ENCODE assay signal across 9 cellular contexts in genomic region chr19:4327252-4327876, GRCh38. TPM values are rescaled to one million over a fixed set of nuclear protein-coding genes. Genes with fewer than 3 reads are reported as not detected.
A peak's percentile ranks its signal among the peaks of the same experiment; 100 is the strongest.
DNase-seq lines count a peak whose midpoint lies in the region; ATAC-seq and TF ChIP-seq lines count a peak whose summit lies in the region.
"Had no signal": no experiment of that assay in that cellular context is flagged by ENCODE, and none has a peak within 500 bp of the region (broad histone marks: within the 10 kb centered on the region; RNA-seq: fewer than 3 reads in every experiment).

No MANE protein-coding gene starts in this region.

- DNase-seq in Peyer's patch, result peak in 2 of 3 donors; percentile 69 to 87
- peak; percentile 36 for DNase-seq in activated gamma-delta T cell treated with anti-CD3 and anti-CD28 coated beads, Interleukin-2, amount 50 U/mL, for 16 hours (ENCODE audit: low read depth)
- DNase-seq in heart right ventricle, result peak; percentile 58 to 78
- peak; percentile 69 for DNase-seq in retina
- DNase-seq in SHP77 treated with DMSO at 0.1 percent for 48 hours (lab: John Stamatoyannopoulos, UW), result no peak

- H3K9me3 ChIP-seq in Peyer's patch (peaks cover 0 to under 1% (median 0%) of the 10 kb centered on the region in 4 donors), heart right ventricle (peaks cover 0 to 6% (median 0%) of the 10 kb centered on the region in 11 donors)

- H3K4me1 ChIP-seq in Peyer's patch, result peaks cover 0 to 20% (median 6%) of the 10 kb centered on the region in 4 donors
- peaks cover 0 to 24% (median 21%) of the 10 kb centered on the region in 9 donors for H3K4me1 ChIP-seq in heart right ventricle

- TF ChIP-seq POLR2A in Peyer's patch (IDR thresholded peaks at IDR 0.05), result no peak

- ATAC-seq in GM19438 (IDR thresholded peaks at IDR 0.05; ENCODE audit: low read depth, unreplicated experiment), result peak; percentile 30
- ATAC-seq in heart right ventricle, result peak in 7 of 8 donors; percentile 15 to 70 (median 49)
- no peak for ATAC-seq in GM21786 (IDR thresholded peaks at IDR 0.05; ENCODE audit: unreplicated experiment)
- no peak for ATAC-seq in GM19351 (IDR thresholded peaks at IDR 0.05; ENCODE audit: unreplicated experiment)

- intact Hi-C loops in heart right ventricle (cut with DNase I), result loop anchor here in 2 of 10 donors (5.0 to 10.0 kb wide), 2 partner anchors 53 to 75 kb away; partner anchors contain the start of genes CHAF1A (in 1 of the 2), SH3GL1 (in 1 of the 2) and SHD (in 1 of the 2)

- H3K36me3 ChIP-seq in Peyer's patch (peaks cover 0 to 24% (median 0%) of the 10 kb centered on the region in 3 donors), heart right ventricle (no peaks in the 10 kb centered on the region)

- H3K4me3 ChIP-seq in Peyer's patch, result peak overlapping the region; percentile 2 to 52 (median 27)
- peak overlapping the region in 9 of 10 donors; percentile 23 to 59 (median 47) for H3K4me3 ChIP-seq in heart right ventricle

- peak overlapping the region in 3 of 4 donors; percentile 8 to 67 (median 31) for H3K27ac ChIP-seq in Peyer's patch
- H3K27ac ChIP-seq in heart right ventricle, result no peak overlapping the region

- TF ChIP-seq CTCF in Peyer's patch (IDR thresholded peaks at IDR 0.05), result no peak
- no peak for TF ChIP-seq CTCF in heart right ventricle (IDR thresholded peaks at IDR 0.05)

- H3K27me3 ChIP-seq in Peyer's patch, result no peaks in the 10 kb centered on the region
- H3K27me3 ChIP-seq in heart right ventricle, result peaks cover 0 to 16% (median 0%) of the 10 kb centered on the region in 7 donors

- 2 to 4% methylated on average over 30 of the region's 30 CpGs for WGBS in heart right ventricle, 2 donors

RNA-seq across cellular contexts. Expression of gene STAP2, which starts 11.3 kb away (rescaled TPM):
- total RNA-seq in Peyer's patch (100 to 1,000 TPM in 3 of 4 donors, 10 to 100 TPM in 1; 90.8 to 227 (median 134) TPM), heart right ventricle (1 to 10 TPM in 9 of 10 donors, under 1 TPM in 1; 0.56 to 9.1 (median 2.6) TPM)
- polyA plus RNA-seq in heart right ventricle, result 1 to 10 TPM; 2.1 to 2.2 TPM

RNA-seq across cellular contexts. Expression of gene MPND, which starts 16.0 kb away (rescaled TPM):
- total RNA-seq in Peyer's patch (10 to 100 TPM in 3 of 4 donors, 1 to 10 TPM in 1; 8.3 to 26.1 (median 20.8) TPM), heart right ventricle (10 to 100 TPM; 18.7 to 26.6 (median 20.9) TPM)
- polyA plus RNA-seq in heart right ventricle, result 10 to 100 TPM; 15.2 to 25.2 TPM

RNA-seq across cellular contexts. Expression of gene FSD1, which starts 23.0 kb away (rescaled TPM):
- 1 to 10 TPM in 3 of 4 donors, not detected in 1; 1.0 to 8.4 (median 1.4) TPM for total RNA-seq in Peyer's patch
- under 1 TPM in 1 of 10 donors, not detected in 9; 0.25 TPM for total RNA-seq in heart right ventricle
- under 1 TPM in 1 of 2 donors, not detected in 1; 0.10 TPM for polyA plus RNA-seq in heart right ventricle

RNA-seq across cellular contexts. Expression of gene TMIGD2, which starts 25.2 kb away (rescaled TPM):
- total RNA-seq in Peyer's patch (1 to 10 TPM; 2.2 to 6.1 (median 3.8) TPM), heart right ventricle (under 1 TPM in 1 of 10 donors, not detected in 9; 0.35 TPM)
- under 1 TPM in 1 of 2 donors, not detected in 1; 0.07 TPM for polyA plus RNA-seq in heart right ventricle

RNA-seq across cellular contexts. Expression of gene SHD, which starts 48.3 kb away (rescaled TPM):
- total RNA-seq in Peyer's patch (10 to 100 TPM in 3 of 4 donors, not detected in 1; 21.3 to 27.7 (median 21.9) TPM), heart right ventricle (under 1 TPM in 3 of 10 donors, not detected in 7; 0.17 to 0.37 (median 0.30) TPM)
- polyA plus RNA-seq in heart right ventricle, result under 1 TPM in 1 of 2 donors, not detected in 1; 0.03 TPM
- total RNA-seq: T-helper 2 cell treated with Interferon-gamma antibody and Interleukin-4, amounts not matched to agents 100 ng/mL and 5 ng/mL, for 36 hours had no signal

Comparison
In these comparisons a context has a peak if more than half of its experiments do, and no peak if none do; other contexts are left out.
1. ATAC-seq: peak in GM19438 (single experiment) and heart right ventricle (7 of 8); none in GM21786 (single experiment) and GM19351 (single experiment).
2. H3K27ac ChIP-seq: peak in Peyer's patch (3 of 4); none in heart right ventricle (0 of 10).
3. RNA of gene STAP2, which starts 11.3 kb away (total RNA-seq): 90.8 to 227 TPM in Peyer's patch; 0.56 to 9.1 TPM in heart right ventricle; every median in the first group is over 4 times any median in the second.